8 cellular contexts compared by ENCODE assay signal in genomic region chr2:70094171-70094977, GRCh38. TPM values are rescaled to one million over a fixed set of nuclear protein-coding genes. Genes with fewer than 3 reads are reported as not detected.
DNase-seq lines count a peak whose midpoint lies in the region; ATAC-seq and TF ChIP-seq lines count a peak whose summit lies in the region.

No MANE protein-coding gene starts in this region.

- H3K9me3 ChIP-seq in CD4-positive, alpha-beta memory T cell (ENCODE audit: control insufficient read depth in 1 of 2, low read length in 2 of 2): no peaks in the 10 kb centered on the region
- H3K9me3 ChIP-seq in OCI-LY7 (ENCODE audit: low read length) (no peaks in the 10 kb centered on the region), neutrophil (no peaks in the 10 kb centered on the region)

- H3K36me3 Mint-ChIP-seq in CD4-positive, alpha-beta memory T cell: peaks cover 13 to 22% of the 10 kb centered on the region in 2 donors

- no peak for ATAC-seq in HG02798 (IDR thresholded peaks at IDR 0.05; ENCODE audit: poor library complexity, unreplicated experiment)

- H3K4me3 ChIP-seq in CD4-positive, alpha-beta memory T cell (ENCODE audit: low read length in 2 of 2): peak overlapping the region; percentile 2 to 23
- peak overlapping the region; percentile 63 for H3K4me3 ChIP-seq in OCI-LY7 (ENCODE audit: low read depth, low read length, poor library complexity, severe bottlenecking)
- peak overlapping the region in 30 of 59 donors; percentile 1 to 51 (median 20) for H3K4me3 ChIP-seq in dorsolateral prefrontal cortex
- H3K4me3 ChIP-seq in neutrophil (ENCODE audit: low read depth in 1 of 2, low read length in 1 of 2): peak overlapping the region; percentile 21 to 54

- no peaks in the 10 kb centered on the region for H3K9me3 Mint-ChIP-seq in CD4-positive, alpha-beta memory T cell

- BruUV-seq in OCI-LY7 (replicated peaks; lab: Mats Ljungman, UMichigan): no TSS peak

- peaks cover 43 to 62% (median 50%) of the 10 kb centered on the region in 4 donors for H3K4me1 Mint-ChIP-seq in CD4-positive, alpha-beta memory T cell

- peak overlapping the region; percentile 78 to 90 (median 84) for H3K4me3 Mint-ChIP-seq in CD4-positive, alpha-beta memory T cell

- H2AFZ ChIP-seq in OCI-LY7 (ENCODE audit: low read length): no peak overlapping the region

- POLR2A ChIA-PET in CD4-positive, alpha-beta memory T cell (lab: Charles Lee; ENCODE audit: partially characterized antibody): interaction anchor here (0.7 to 29.5 kb wide), 13 partner anchors 9 to 1256 kb away, joined by 3 to 2231 read pairs (median 5); partner anchors contain the start of genes C2orf42, MXD1, PCBP1 and PCYOX1
- POLR2A ChIA-PET in OCI-LY7 (lab: Charles Lee): interaction anchor here (0.5 to 3.0 kb wide), 17 partner anchors 9 to 199 kb away, joined by 3 to 30 read pairs (median 4); partner anchors contain the start of genes C2orf42, MXD1 and SNRPG

- H3K27me3 Mint-ChIP-seq in CD4-positive, alpha-beta memory T cell: no peaks in the 10 kb centered on the region

- intact Hi-C loops in CD4-positive, alpha-beta memory T cell (cut with micrococcal nuclease): loop anchor here (2.0 kb wide), 2 partner anchors 14 to 30 kb away; no protein-coding TSS in a partner anchor
- intact Hi-C loops in OCI-LY7 (cut with micrococcal nuclease; ENCODE audit: unreplicated experiment) (no loop called here), dorsolateral prefrontal cortex (cut with DNase I) (no loop called here)

- no peaks in the 10 kb centered on the region for H4K20me1 ChIP-seq in OCI-LY7 (ENCODE audit: insufficient read depth, low read length)

- H3K27me3 ChIP-seq in CD4-positive, alpha-beta memory T cell (ENCODE audit: insufficient read depth, low read length): no peaks in the 10 kb centered on the region
- H3K27me3 ChIP-seq in dorsolateral prefrontal cortex (no peaks in the 10 kb centered on the region), neutrophil (no peaks in the 10 kb centered on the region)

- H3K4me2 ChIP-seq in OCI-LY7 (ENCODE audit: low read length): peak overlapping the region; percentile 81

- H3K9me2 ChIP-seq in OCI-LY7 (ENCODE audit: insufficient read depth, low read length): no peaks in the 10 kb centered on the region

- CTCF ChIA-PET in CD4-positive, alpha-beta memory T cell (lab: Charles Lee; ENCODE audit: partially characterized antibody): interaction anchor here (0.7 to 5.6 kb wide), 12 partner anchors 9 to 182 kb away, joined by 3 to 33 read pairs (median 4); no protein-coding TSS in a partner anchor
- CTCF ChIA-PET in OCI-LY7 (lab: Charles Lee; ENCODE audit: unreplicated experiment): interaction anchor here (0.5 to 1.5 kb wide), 3 partner anchors 27 to 187 kb away, joined by 3 to 4 read pairs (median 3); no protein-coding TSS in a partner anchor

- peak overlapping the region; percentile 76 for H3K27ac ChIP-seq in CD4-positive, alpha-beta memory T cell (ENCODE audit: low read depth, low read length)
- H3K27ac ChIP-seq in OCI-LY7 (ENCODE audit: low read depth, low read length, poor library complexity, severe bottlenecking) (peak overlapping the region; percentile 86), dorsolateral prefrontal cortex (peak overlapping the region; percentile 51 to 99 (median 94)), neutrophil (peak overlapping the region; percentile 99)

- peaks cover 31% of the 10 kb centered on the region; the same call in 1 of the 2 replicates for H3K79me2 ChIP-seq in OCI-LY7 (ENCODE audit: insufficient read depth, low read depth, low read length)

- DNase-seq in CD4-positive, alpha-beta memory T cell: no peak
- DNase-seq in OCI-LY7 (ENCODE audit: low spot score) (peak; percentile 49), dorsolateral prefrontal cortex (no peak), NOMO-1 treated with DMSO at 0.1 percent for 48 hours (lab: John Stamatoyannopoulos, UW; ENCODE audit: unreplicated experiment) (no peak), amniotic stem cell (lab: John Stamatoyannopoulos, UW) (no peak), COLO668 (lab: John Stamatoyannopoulos, UW; ENCODE audit: unreplicated experiment) (no peak)

- peaks cover 52% of the 10 kb centered on the region for H3K4me1 ChIP-seq in CD4-positive, alpha-beta memory T cell (ENCODE audit: insufficient read depth, low read length)
- peaks cover 59% of the 10 kb centered on the region for H3K4me1 ChIP-seq in OCI-LY7 (ENCODE audit: insufficient read depth, low read length, poor library complexity, severe bottlenecking)
- peaks cover 52 to 64% of the 10 kb centered on the region in 2 experiments for H3K4me1 ChIP-seq in neutrophil (ENCODE audit: control insufficient read depth in 1 of 2, insufficient read depth in 1 of 2, low read depth in 1 of 2, low read length in 1 of 2)

- peak overlapping the region; percentile 85 to 100 (median 97) for H3K27ac Mint-ChIP-seq in CD4-positive, alpha-beta memory T cell

- no peaks in the 10 kb centered on the region for H3K36me3 ChIP-seq in CD4-positive, alpha-beta memory T cell (ENCODE audit: insufficient read depth, low read length)
- H3K36me3 ChIP-seq in OCI-LY7 (ENCODE audit: insufficient read depth, low read length) (peaks cover 18% of the 10 kb centered on the region), neutrophil (no peaks in the 10 kb centered on the region)

- TF ChIP-seq CTCF in OCI-LY7 (conservative IDR thresholded peaks at IDR 0.05; ENCODE audit: low read length) (peak; percentile 43; the same call in 1 of the 2 replicates), dorsolateral prefrontal cortex (IDR thresholded peaks at IDR 0.05 in 54 of 56, conservative IDR thresholded peaks at IDR 0.05 in 2 of 56; ENCODE audit: low read depth in 1 of 56, partially characterized antibody in 56 of 56) (no peak), neutrophil (IDR thresholded peaks at IDR 0.05) (peak; percentile 8)

RNA-seq across cellular contexts. Expression of gene PCBP1, which starts 7.1 kb away (rescaled TPM):
- 100 to 1,000 TPM; 372 to 383 TPM for total RNA-seq in CD4-positive, alpha-beta memory T cell
- 100 to 1,000 TPM; 116 to 153 TPM for polyA plus RNA-seq in CD4-positive, alpha-beta memory T cell
- 54.8 and 58.2 TPM in 2 replicates for total RNA-seq in OCI-LY7 (2014; rRNA removed; shearing (Covaris generic))
- total RNA-seq in OCI-LY7 (2022): 393 and 423 TPM in 2 replicates
- total RNA-seq in dorsolateral prefrontal cortex: 100 to 1,000 TPM; 118 to 237 (median 174) TPM

Comparison
In these comparisons a context has a peak if more than half of its experiments do, and no peak if none do; other contexts are left out.
1. H3K4me3 ChIP-seq: peak in every context shown above with its lines; median percentile 63 in OCI-LY7; 38 in neutrophil; 20 in dorsolateral prefrontal cortex; 12 in CD4-positive, alpha-beta memory T cell.
2. CTCF ChIP-seq: peak in OCI-LY7 (single experiment) and neutrophil (single experiment); none in dorsolateral prefrontal cortex (0 of 56).
3. Peak in every context shown above with its lines, with median percentiles within 50 percentile points of each other: H3K27ac ChIP-seq.